Comparison of ENCODE assay signal across 31 cellular contexts in the genomic region with DNA sequence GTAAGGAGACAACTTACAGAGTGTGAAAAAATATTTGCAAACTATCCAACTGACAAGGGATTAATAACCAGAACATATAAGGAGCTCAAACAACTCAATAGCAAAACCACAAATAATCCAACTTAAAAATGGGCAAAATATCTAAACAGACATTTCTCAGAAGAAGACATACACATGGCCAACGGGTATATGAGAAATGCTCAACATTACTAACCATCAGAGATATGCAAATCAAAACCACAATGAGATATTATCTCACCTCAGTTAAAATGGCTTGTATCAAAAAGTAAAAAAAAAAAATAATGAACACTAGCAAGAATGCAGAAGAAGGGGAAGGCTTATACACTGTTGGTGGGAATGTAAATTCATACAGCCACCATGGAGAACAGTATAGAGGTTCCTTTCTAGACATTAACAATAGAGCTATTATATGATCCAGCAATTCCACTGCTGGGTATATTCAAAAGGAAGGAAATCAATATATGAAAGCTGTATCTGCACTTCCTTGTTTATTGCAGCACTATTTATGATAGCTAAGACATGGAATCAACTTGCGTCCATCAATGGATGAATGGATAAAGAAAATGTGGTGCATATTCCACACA.
"Had no signal": no experiment of that assay in that cellular context is flagged by ENCODE, and none has a peak within 500 bp of the region (broad histone marks: within the 10 kb centered on the region; RNA-seq: fewer than 3 reads in every experiment).

No MANE protein-coding gene starts in this region.

- H3K4me1 Mint-ChIP-seq: activated B cell treated with CpG ODN at 0.5 μM for 24 hours; activated naive CD4-positive, alpha-beta T cell treated with anti-CD3 and anti-CD28 coated beads, Interleukin-2, amount 10 ng/mL, durations not matched to agents 7 days and 5 days; activated naive CD8-positive, alpha-beta T cell treated with anti-CD3 and anti-CD28 coated beads, Interleukin-2, amount 50 U/mL, for 24 hours; central memory CD8-positive, alpha-beta T cell; T-cell; T-helper 17 cell had no signal

- H3K9me3 Mint-ChIP-seq: activated T-cell treated with anti-CD3 and anti-CD28 coated beads, Interleukin-2, amount 50 U/mL, for 4 hours; activated T-helper 1 cell treated with anti-CD3 and anti-CD28 coated beads, Interleukin-12 subunit alpha, Interleukin-12 subunit beta, Interleukin-2, Interleukin-4 antibody, amounts not matched to agents 30 ng/mL and 10 ng/mL and 1 ng/mL, durations not matched to agents 14 hours and 24 hours and 36 hours had no signal

- H3K4me3 Mint-ChIP-seq: activated B cell treated with CpG ODN at 0.5 μM for 24 hours; activated CD4-positive, alpha-beta memory T cell treated with anti-CD3 and anti-CD28 coated beads for 36 hours; activated naive CD4-positive, alpha-beta T cell treated with anti-CD3 and anti-CD28 coated beads, Interleukin-2, amount 10 ng/mL, durations not matched to agents 7 days and 5 days; activated naive CD8-positive, alpha-beta T cell; activated naive CD8-positive, alpha-beta T cell treated with anti-CD3 and anti-CD28 coated beads, Interleukin-2, amount 50 U/mL, for 24 hours; activated T-cell treated with anti-CD3 and anti-CD28 coated beads, Interleukin-2, amount 50 U/mL, for 4 hours; activated T-helper 1 cell treated with anti-CD3 and anti-CD28 coated beads, Interleukin-12 subunit alpha, Interleukin-12 subunit beta, Interleukin-2, Interleukin-4 antibody, amounts not matched to agents 30 ng/mL and 10 ng/mL and 1 ng/mL, durations not matched to agents 14 hours and 24 hours and 36 hours; central memory CD8-positive, alpha-beta T cell; T-cell; T-helper 17 cell had no signal

- H3K27me3 Mint-ChIP-seq: activated B cell treated with CpG ODN at 0.5 μM for 24 hours; activated CD4-positive, alpha-beta memory T cell treated with anti-CD3 and anti-CD28 coated beads for 36 hours; activated naive CD4-positive, alpha-beta T cell treated with anti-CD3 and anti-CD28 coated beads, Interleukin-2, amount 10 ng/mL, durations not matched to agents 7 days and 5 days; activated naive CD8-positive, alpha-beta T cell; activated naive CD8-positive, alpha-beta T cell treated with anti-CD3 and anti-CD28 coated beads, Interleukin-2, amount 50 U/mL, for 24 hours; central memory CD8-positive, alpha-beta T cell; T-cell; T-helper 17 cell had no signal

- ATAC-seq: activated naive CD8-positive, alpha-beta T cell treated with anti-CD3 and anti-CD28 coated beads, Interleukin-2, amount 50 U/mL, for 24 hours; activated T-cell treated with anti-CD3 and anti-CD28 coated beads, Interleukin-2, amount 50 U/mL, for 4 hours; Panc1; SK-N-SH treated with all-trans-retinoic acid at 6 μM for 48 hours; T-cell; T-helper 17 cell had no signal

- H3K36me3 Mint-ChIP-seq: activated CD4-positive, alpha-beta memory T cell treated with anti-CD3 and anti-CD28 coated beads for 36 hours; activated naive CD4-positive, alpha-beta T cell treated with anti-CD3 and anti-CD28 coated beads, Interleukin-2, amount 10 ng/mL, durations not matched to agents 7 days and 5 days; activated naive CD8-positive, alpha-beta T cell; T-cell had no signal

- DNase-seq: activated B cell treated with CpG ODN at 0.5 μM for 24 hours; activated CD4-positive, alpha-beta memory T cell treated with anti-CD3 and anti-CD28 coated beads for 36 hours; activated CD4-positive, alpha-beta T cell treated with anti-CD3 and anti-CD28 coated beads for 4 hours; activated CD4-positive, alpha-beta T cell treated with anti-CD3 and anti-CD28 coated beads, Interleukin-2, amount 50 U/mL, for 1 hour; activated CD4-positive, CD25-positive, alpha-beta regulatory T cell treated with anti-CD3 and anti-CD28 coated beads, Interleukin-2, amount 50 U/mL, for 72 hours; activated CD8-positive, alpha-beta memory T cell treated with anti-CD3 and anti-CD28 coated beads, Interleukin-2, amount 50 U/mL, for 4 hours; activated naive CD4-positive, alpha-beta T cell treated with anti-CD3 and anti-CD28 coated beads, Interleukin-2, amount 10 ng/mL, durations not matched to agents 7 days and 5 days; activated naive CD8-positive, alpha-beta T cell treated with anti-CD3 and anti-CD28 coated beads, Interleukin-2, amount 50 U/mL, for 24 hours; activated T-cell treated with anti-CD3 and anti-CD28 coated beads for 4 hours; activated T-cell treated with anti-CD3 and anti-CD28 coated beads, Interleukin-2, amount 50 U/mL, for 4 hours; amniotic stem cell; aorta; Karpas-422; MG63; NCI-H1092; NCI-H146; NCI-H187 treated with DMSO at 0.1 percent for 48 hours; NCI-H2081; NCI-H2171 treated with DMSO at 0.1 percent for 48 hours; NCI-H2227 treated with DMSO at 0.1 percent for 48 hours; NCI-H446; NCI-H510A treated with DMSO at 0.1 percent for 48 hours; SHP77; SJCRH30; T-cell; T-helper 17 cell had no signal

- H3K27ac Mint-ChIP-seq: activated B cell treated with CpG ODN at 0.5 μM for 24 hours; activated CD4-positive, alpha-beta memory T cell treated with anti-CD3 and anti-CD28 coated beads for 36 hours; activated naive CD4-positive, alpha-beta T cell treated with anti-CD3 and anti-CD28 coated beads, Interleukin-2, amount 10 ng/mL, durations not matched to agents 7 days and 5 days; activated naive CD8-positive, alpha-beta T cell; activated naive CD8-positive, alpha-beta T cell treated with anti-CD3 and anti-CD28 coated beads, Interleukin-2, amount 50 U/mL, for 24 hours; activated T-helper 1 cell treated with anti-CD3 and anti-CD28 coated beads, Interleukin-12 subunit alpha, Interleukin-12 subunit beta, Interleukin-2, Interleukin-4 antibody, amounts not matched to agents 30 ng/mL and 10 ng/mL and 1 ng/mL, durations not matched to agents 14 hours and 24 hours and 36 hours; T-cell; T-helper 17 cell had no signal
